In genomic region chr5:78594014-78594413, GRCh38 we compare ENCODE assay signal across 18 cellular contexts. TPM values are rescaled to one million over a fixed set of nuclear protein-coding genes. Genes with fewer than 3 reads are reported as not detected.
DNase-seq lines count a peak whose midpoint lies in the region; ATAC-seq, FAIRE-seq and TF ChIP-seq lines count a peak whose summit lies in the region.
"Had no signal": no experiment of that assay in that cellular context is flagged by ENCODE, and none has a peak within 500 bp of the region (broad histone marks: within the 10 kb centered on the region; RNA-seq: fewer than 3 reads in every experiment).

No MANE protein-coding gene starts in this region.

- TF ChIP-seq POLR2A in adrenal gland (IDR thresholded peaks at IDR 0.05) (no peak), HepG2 (IDR thresholded peaks at IDR 0.05; ENCODE audit: insufficient read depth in 1 of 2, low read depth in 2 of 2, low read length in 2 of 2) (no peak)

- H3K4me3 Mint-ChIP-seq in T-helper 2 cell treated with Interferon-gamma antibody and Interleukin-4, amounts not matched to agents 5 μg/mL and 100 μg/mL, for 36 hours, result no peak overlapping the region
- H3K4me3 Mint-ChIP-seq: activated naive CD8-positive, alpha-beta T cell treated with anti-CD3 and anti-CD28 coated beads, Interleukin-2, amount 10 ng/mL, durations not matched to agents 7 days and 5 days; naive thymus-derived CD4-positive, alpha-beta T cell had no signal

- BruUV-seq in HepG2 (replicated peaks; lab: Mats Ljungman, UMichigan), result no TSS peak

- FAIRE-seq in HepG2 (lab: Jason Lieb, UNC), result no peak
- FAIRE-seq: endometrium had no signal

- H3K79me2 ChIP-seq in GM23248 (ENCODE audit: insufficient read depth), result peaks cover 52% of the 10 kb centered on the region
- H3K79me2 ChIP-seq in HepG2 (ENCODE audit: insufficient read depth, low read length), result peaks cover 52% of the 10 kb centered on the region
- peaks cover 55% of the 10 kb centered on the region for H3K79me2 ChIP-seq in smooth muscle cell (ENCODE audit: low read depth)

- H3K4me2 ChIP-seq in GM23248 (ENCODE audit: unreplicated experiment) (no peak overlapping the region), HepG2 (ENCODE audit: low read depth, low read length) (no peak overlapping the region), smooth muscle cell (peak overlapping the region; percentile 28)

- no peaks in the 10 kb centered on the region for H3K4me1 Mint-ChIP-seq in T-helper 2 cell treated with Interferon-gamma antibody and Interleukin-4, amounts not matched to agents 5 μg/mL and 100 μg/mL, for 36 hours (ENCODE audit: low read depth)
- H3K4me1 Mint-ChIP-seq: activated naive CD8-positive, alpha-beta T cell treated with anti-CD3 and anti-CD28 coated beads, Interleukin-2, amount 10 ng/mL, durations not matched to agents 7 days and 5 days; naive thymus-derived CD4-positive, alpha-beta T cell had no signal

- H3K36me3 ChIP-seq in GM23248 (ENCODE audit: low read depth) (no peaks in the 10 kb centered on the region), adrenal gland (replicated peaks in 1 of 2) (no peaks in the 10 kb centered on the region), HepG2 (replicated peaks in 1 of 2; ENCODE audit: control insufficient read depth in 1 of 2, insufficient read depth in 2 of 2, low read length in 2 of 2) (peaks cover 0 to 4% of the 10 kb centered on the region in 2 experiments; a peak in 2 of 5 replicates), smooth muscle cell (ENCODE audit: low read depth) (no peaks in the 10 kb centered on the region)
- H3K36me3 ChIP-seq: right atrium auricular region, tibial nerve had no signal

- H3K9ac ChIP-seq in GM23248 (peak overlapping the region; percentile 82; the same call in 1 of the 2 replicates), HepG2 (ENCODE audit: insufficient read depth, low read depth, low read length) (no peak overlapping the region), smooth muscle cell (ENCODE audit: low read depth) (peak overlapping the region; percentile 76)

- H3K27ac Mint-ChIP-seq in T-helper 2 cell treated with Interferon-gamma antibody and Interleukin-4, amounts not matched to agents 5 μg/mL and 100 μg/mL, for 36 hours, result no peak overlapping the region
- H3K27ac Mint-ChIP-seq: activated naive CD8-positive, alpha-beta T cell treated with anti-CD3 and anti-CD28 coated beads, Interleukin-2, amount 10 ng/mL, durations not matched to agents 7 days and 5 days; naive thymus-derived CD4-positive, alpha-beta T cell had no signal

- H3K4me1 ChIP-seq in GM23248 (ENCODE audit: insufficient read depth) (peaks cover 64% of the 10 kb centered on the region), adrenal gland (replicated peaks in 1 of 2) (peaks cover 34 to 56% of the 10 kb centered on the region in 2 donors), HepG2 (ENCODE audit: insufficient read depth, low read length) (peaks cover 95% of the 10 kb centered on the region), smooth muscle cell (ENCODE audit: low read depth) (peaks cover 15% of the 10 kb centered on the region)

- POLR2A ChIA-PET in HepG2 (lab: Yijun Ruan, JAX), result interaction anchor here (0.9 to 2.7 kb wide), 5 partner anchors 16 to 75 kb away, joined by 3 to 9 read pairs (median 6); no protein-coding TSS in a partner anchor

- H4K20me1 ChIP-seq in GM23248 (ENCODE audit: insufficient read depth) (no peaks in the 10 kb centered on the region), HepG2 (ENCODE audit: insufficient read depth, low read length) (no peaks in the 10 kb centered on the region), smooth muscle cell (ENCODE audit: low read depth) (no peaks in the 10 kb centered on the region)

- H2AFZ ChIP-seq in GM23248 (no peak overlapping the region), HepG2 (ENCODE audit: low read length) (no peak overlapping the region), smooth muscle cell (ENCODE audit: low read depth) (no peak overlapping the region)

- TF ChIP-seq EP300 in HepG2 (IDR thresholded peaks at IDR 0.05; ENCODE audit: low read depth in 2 of 2, low read length in 2 of 2), result no peak
- no peak for TF ChIP-seq EP300 in HepG2 (CRISPR knock-in tag; IDR thresholded peaks at IDR 0.05; ENCODE audit: borderline replicate concordance)

- ATAC-seq in HepG2 (no peak), HG02763 (IDR thresholded peaks at IDR 0.05; ENCODE audit: unreplicated experiment) (no peak)
- ATAC-seq: naive thymus-derived CD4-positive, alpha-beta T cell had no signal

- peaks cover 41% of the 10 kb centered on the region for H3F3A ChIP-seq in GM23248 (ENCODE audit: insufficient read depth)
- H3F3A ChIP-seq in smooth muscle cell (ENCODE audit: low read depth), result peaks cover 29% of the 10 kb centered on the region

- no peak for TF ChIP-seq RAD21 in HepG2 (CRISPR knock-in tag; IDR thresholded peaks at IDR 0.05)

- CTCF ChIA-PET in HepG2 (lab: Yijun Ruan, JAX; ENCODE audit: low intra/inter-chr PET ratio, low total read pairs), result no interaction called here

- DNase-seq in GM23248 (no peak), adrenal gland (no peak), HepG2 (ENCODE audit: low spot score) (no peak), smooth muscle cell (lab: John Stamatoyannopoulos, UW; ENCODE audit: unreplicated experiment) (no peak), HCEC 1CT (no peak), posterior cingulate gyrus (no peak)
- DNase-seq in T-helper 2 cell treated with Interferon-gamma antibody and Interleukin-4, amounts not matched to agents 5 μg/mL and 100 μg/mL, for 36 hours (ENCODE audit: low spot score), result no peak
- DNase-seq: activated CD4-positive, alpha-beta T cell treated with anti-CD3 and anti-CD28 coated beads for 4 hours; activated naive CD8-positive, alpha-beta T cell treated with anti-CD3 and anti-CD28 coated beads, Interleukin-2, amount 10 ng/mL, durations not matched to agents 7 days and 5 days; AML-193; kidney glomerular epithelial cell; naive thymus-derived CD4-positive, alpha-beta T cell; NCI-H526 had no signal

- H3K27me3 ChIP-seq in GM23248 (replicated peaks; ENCODE audit: insufficient read depth) (no peaks in the 10 kb centered on the region), adrenal gland (no peaks in the 10 kb centered on the region), HepG2 (ENCODE audit: control insufficient read depth in 1 of 2, insufficient read depth in 2 of 2, low read length in 2 of 2) (no peaks in the 10 kb centered on the region), smooth muscle cell (ENCODE audit: low read depth) (no peaks in the 10 kb centered on the region)
- H3K27me3 ChIP-seq: right atrium auricular region, tibial nerve had no signal

- WGBS in GM23248 (ENCODE audit: low coverage in 1 of 2, low lambda C conversion rate in 2 of 2, missing lambda C conversion rate in 2 of 2), 2 experiments, result 76 to 77% methylated on average over 3 of the region's 3 CpGs
- WGBS in adrenal gland, 4 donors, result 30 to 38% (median 33%) methylated on average over 3 of the region's 3 CpGs
- WGBS in HepG2 (ENCODE audit: low lambda C conversion rate), result 76% methylated on average over 3 of the region's 3 CpGs
- 87% methylated on average over 3 of the region's 3 CpGs for WGBS in smooth muscle cell (ENCODE audit: low lambda C conversion rate)

- no peak overlapping the region for H3K4me3 ChIP-seq in GM23248
- H3K4me3 ChIP-seq in adrenal gland, result no peak overlapping the region
- H3K4me3 ChIP-seq in HepG2 (replicated peaks in 1 of 3; ENCODE audit: insufficient read depth in 1 of 3, low read depth in 2 of 3, low read length in 3 of 3), result no peak overlapping the region
- no peak overlapping the region for H3K4me3 ChIP-seq in smooth muscle cell
- H3K4me3 ChIP-seq: right atrium auricular region, tibial nerve had no signal

- peaks cover 5% of the 10 kb centered on the region for H3K27me3 Mint-ChIP-seq in T-helper 2 cell treated with Interferon-gamma antibody and Interleukin-4, amounts not matched to agents 5 μg/mL and 100 μg/mL, for 36 hours (ENCODE audit: low read depth)

- intact Hi-C loops in adrenal gland (cut with DNase I) (no loop called here), HepG2 (cut with micrococcal nuclease; ENCODE audit: unreplicated experiment) (no loop called here), posterior cingulate gyrus (cut with DNase I) (no loop called here)

- H3K27ac ChIP-seq in GM23248 (peak overlapping the region; percentile 94; the same call in 1 of the 2 replicates), adrenal gland (peak overlapping the region; percentile 19 to 83 (median 78)), HepG2 (ENCODE audit: extremely low read length, insufficient read depth, low read length) (peak overlapping the region; percentile 73), smooth muscle cell (ENCODE audit: low read depth) (peak overlapping the region; percentile 92)

- 0 out of 2 replicates have a peak, but pooled peaks cover 3% of the 10 kb centered on the region for H3K9me2 ChIP-seq in GM23248 (ENCODE audit: insufficient read depth)

- H3K9me3 Mint-ChIP-seq in T-helper 2 cell treated with Interferon-gamma antibody and Interleukin-4, amounts not matched to agents 5 μg/mL and 100 μg/mL, for 36 hours, result no peaks in the 10 kb centered on the region
- H3K9me3 Mint-ChIP-seq: activated naive CD8-positive, alpha-beta T cell treated with anti-CD3 and anti-CD28 coated beads, Interleukin-2, amount 10 ng/mL, durations not matched to agents 7 days and 5 days; naive thymus-derived CD4-positive, alpha-beta T cell had no signal

- TF ChIP-seq CTCF in adrenal gland (IDR thresholded peaks at IDR 0.05) (no peak), HepG2 (CRISPR knock-in tag; IDR thresholded peaks at IDR 0.05) (no peak), smooth muscle cell (IDR thresholded peaks at IDR 0.05; ENCODE audit: borderline replicate concordance, insufficient read depth, poor library complexity, severe bottlenecking) (no peak)

- no peaks in the 10 kb centered on the region for H3K36me3 Mint-ChIP-seq in T-helper 2 cell treated with Interferon-gamma antibody and Interleukin-4, amounts not matched to agents 5 μg/mL and 100 μg/mL, for 36 hours (ENCODE audit: low read depth)
- H3K36me3 Mint-ChIP-seq: activated naive CD8-positive, alpha-beta T cell treated with anti-CD3 and anti-CD28 coated beads, Interleukin-2, amount 10 ng/mL, durations not matched to agents 7 days and 5 days; naive thymus-derived CD4-positive, alpha-beta T cell had no signal

- H3K9me3 ChIP-seq in GM23248 (ENCODE audit: low read depth) (no peaks in the 10 kb centered on the region), adrenal gland (replicated peaks in 1 of 3) (no peaks in the 10 kb centered on the region), HepG2 (ENCODE audit: low read length) (no peaks in the 10 kb centered on the region), smooth muscle cell (replicated peaks; ENCODE audit: low read depth) (no peaks in the 10 kb centered on the region)
- H3K9me3 ChIP-seq: right atrium auricular region, tibial nerve had no signal

- in situ Hi-C loops in GM23248 (cut with MboI), result no loop called here
- in situ Hi-C loops in HepG2 (cut with HindIII; ENCODE audit: extremely low pct_ligation_motif_present, low pct_unique_long_range_greater_than_20kb), result no loop called here

RNA-seq across cellular contexts. Expression of gene LHFPL2, which starts 54.6 kb away (rescaled TPM):
- total RNA-seq in GM23248 (2014; rRNA removed; shearing (Covaris generic)), result 13.7 and 14.4 TPM in 2 replicates
- polyA plus RNA-seq in GM23248 (2016; fragmentation: Nextera tagmentation; extraction: Ambion mirVana) (8.0 and 8.4 TPM in 2 replicates), adrenal gland (10 to 100 TPM in 1 of 3 donors, 1 to 10 TPM in 2; 8.0 to 27.3 (median 8.7) TPM), HepG2 (2011; rRNA removed) (6.0 and 6.3 TPM in 2 replicates), smooth muscle cell (10.5 and 13.4 TPM in 2 replicates)
- total RNA-seq in adrenal gland (10 to 100 TPM; 34.0 to 68.4 (median 56.9) TPM), HepG2 (2016; rRNA removed; fragmentation: Illumina TruSeq; extraction: Trizol) (20.0 TPM in 2 replicates), smooth muscle cell (18.6 and 18.8 TPM in 2 replicates)
- total RNA-seq in HepG2 (2016; cell fraction: cytosol; rRNA removed; fragmentation: Illumina TruSeq; extraction: Trizol; ENCODE audit: low read depth), result 9.3 and 10.4 TPM in 2 replicates
- 18.6 and 20.5 TPM in 2 replicates for total RNA-seq in HepG2 (2016; cell fraction: insoluble cytoplasmic fraction; rRNA removed; fragmentation: Illumina TruSeq; extraction: Trizol)
- total RNA-seq in HepG2 (2016; cell fraction: membrane; rRNA removed; fragmentation: Illumina TruSeq; extraction: Trizol), result 15.5 and 16.5 TPM in 2 replicates
- total RNA-seq in HepG2 (2016; cell fraction: nucleus; rRNA removed; fragmentation: Illumina TruSeq; extraction: Trizol), result 29.5 and 30.3 TPM in 2 replicates
- 4.6 and 6.5 TPM in 2 replicates for polyA plus RNA-seq in HepG2 (2011; cell fraction: cytosol; rRNA removed)
- 8.6 and 9.9 TPM in 2 replicates for polyA plus RNA-seq in HepG2 (2011; cell fraction: nucleus; rRNA removed)
- polyA plus RNA-seq in HepG2 (2012), result 9.2 and 12.5 TPM in 2 replicates
- polyA plus RNA-seq in HepG2 (2016; cell fraction: cytosol; fragmentation: Illumina TruSeq; extraction: Trizol; ENCODE audit: low read depth), result 1.4 and 1.7 TPM in 2 replicates
- polyA plus RNA-seq in HepG2 (2016; cell fraction: insoluble cytoplasmic fraction; fragmentation: Illumina TruSeq; extraction: Trizol; ENCODE audit: low read depth), result 12.6 and 13.6 TPM in 2 replicates
- 5.8 and 5.9 TPM in 2 replicates for polyA plus RNA-seq in HepG2 (2016; cell fraction: membrane; fragmentation: Illumina TruSeq; extraction: Trizol; ENCODE audit: low read depth)
- 26.4 and 29.4 TPM in 2 replicates for polyA plus RNA-seq in HepG2 (2016; cell fraction: nucleus; fragmentation: Illumina TruSeq; extraction: Trizol; ENCODE audit: insufficient read depth, low read depth)
- 9.6 and 24.5 TPM in 2 replicates for polyA minus RNA-seq in HepG2 (2011; rRNA and poly(A)+ RNA removed; ENCODE audit: low replicate concordance)
- polyA minus RNA-seq in HepG2 (2011; cell fraction: cytosol; rRNA and poly(A)+ RNA removed), result 13.1 and 14.4 TPM in 2 replicates
- 23.7 and 26.4 TPM in 2 replicates for polyA minus RNA-seq in HepG2 (2011; cell fraction: nucleus; rRNA and poly(A)+ RNA removed)
- total RNA-seq: T-helper 2 cell treated with Interferon-gamma antibody and Interleukin-4, amounts not matched to agents 100 ng/mL and 5 ng/mL, for 36 hours had no signal
